Comparison of ENCODE assay signal across 12 cellular contexts in genomic region chr2:222303828-222304736, GRCh38. TPM values are rescaled to one million over a fixed set of nuclear protein-coding genes. Genes with fewer than 3 reads are reported as not detected.
A peak's percentile ranks its signal among the peaks of the same experiment; 100 is the strongest.
DNase-seq lines count a peak whose midpoint lies in the region; ATAC-seq and TF ChIP-seq lines count a peak whose summit lies in the region.
"Had no signal": no experiment of that assay in that cellular context is flagged by ENCODE, and none has a peak within 500 bp of the region (broad histone marks: within the 10 kb centered on the region; RNA-seq: fewer than 3 reads in every experiment).

No MANE protein-coding gene starts in this region.

- no peak for ATAC-seq in HG03095 (IDR thresholded peaks at IDR 0.05; ENCODE audit: unreplicated experiment)
- ATAC-seq: left lobe of liver, sciatic nerve had no signal

- H3K4me1 ChIP-seq in CD8-positive, alpha-beta memory T cell (ENCODE audit: insufficient read depth, low read length): peaks cover 7% of the 10 kb centered on the region
- H3K4me1 ChIP-seq in KMS-11 (ENCODE audit: low read depth, poor library complexity, severe bottlenecking) (peaks cover 14% of the 10 kb centered on the region), neutrophil (ENCODE audit: control insufficient read depth in 1 of 2, insufficient read depth in 1 of 2, low read depth in 1 of 2, low read length in 1 of 2) (peaks cover 71 to 73% of the 10 kb centered on the region in 2 experiments), trophoblast cell (ENCODE audit: control insufficient read depth in 1 of 2, insufficient read depth in 2 of 2, low read length in 2 of 2) (peaks cover 0 to 4% of the 10 kb centered on the region in 2 experiments)

- H4K8ac ChIP-seq in trophoblast cell (ENCODE audit: low read depth, low read length): no peak overlapping the region

- H3K4me3 Mint-ChIP-seq in CD8-positive, alpha-beta memory T cell: peak overlapping the region in 6 of 7 donors; percentile 66 to 90 (median 81)
- H3K4me3 Mint-ChIP-seq in activated T-helper 2 cell treated with anti-CD3 and anti-CD28 coated beads, Interferon-gamma antibody, Interleukin-2, Interleukin-4, amounts not matched to agents 10 μg/mL and 5 μg/mL and 100 μg/mL, durations not matched to agents 14 hours and 24 hours and 36 hours (ENCODE audit: low read depth): no peak overlapping the region

- H4K12ac ChIP-seq in trophoblast cell (ENCODE audit: low read depth, low read length): no peak overlapping the region

- peaks cover 0 to 2% (median 0%) of the 10 kb centered on the region in 3 donors for H3K36me3 Mint-ChIP-seq in CD8-positive, alpha-beta memory T cell
- H3K36me3 Mint-ChIP-seq in activated T-helper 2 cell treated with anti-CD3 and anti-CD28 coated beads, Interferon-gamma antibody, Interleukin-2, Interleukin-4, amounts not matched to agents 10 μg/mL and 5 μg/mL and 100 μg/mL, durations not matched to agents 14 hours and 24 hours and 36 hours (ENCODE audit: low read depth): peaks cover 12% of the 10 kb centered on the region

- intact Hi-C loops in activated T-helper 2 cell treated with anti-CD3 and anti-CD28 coated beads, Interferon-gamma antibody, Interleukin-2, Interleukin-4, amounts not matched to agents 10 μg/mL and 5 μg/mL and 100 μg/mL, durations not matched to agents 14 hours and 24 hours and 36 hours (cut with micrococcal nuclease): loop anchor here (5.0 kb wide), 1 partner anchor 62 kb away; no protein-coding TSS in a partner anchor

- H3K9me3 ChIP-seq in CD8-positive, alpha-beta memory T cell (ENCODE audit: low read length): no peaks in the 10 kb centered on the region
- H3K9me3 ChIP-seq in neutrophil (peaks cover 5% of the 10 kb centered on the region), trophoblast cell (ENCODE audit: insufficient read depth, low read depth, low read length) (peaks cover 3% of the 10 kb centered on the region)

- H3K9me3 Mint-ChIP-seq in CD8-positive, alpha-beta memory T cell: peaks cover 0 to 32% (median 14%) of the 10 kb centered on the region in 5 donors
- peaks cover 4% of the 10 kb centered on the region for H3K9me3 Mint-ChIP-seq in activated T-helper 2 cell treated with anti-CD3 and anti-CD28 coated beads, Interferon-gamma antibody, Interleukin-2, Interleukin-4, amounts not matched to agents 10 μg/mL and 5 μg/mL and 100 μg/mL, durations not matched to agents 14 hours and 24 hours and 36 hours

- no peak overlapping the region for H3K27ac Mint-ChIP-seq in CD8-positive, alpha-beta memory T cell
- H3K27ac Mint-ChIP-seq in activated T-helper 2 cell treated with anti-CD3 and anti-CD28 coated beads, Interferon-gamma antibody, Interleukin-2, Interleukin-4, amounts not matched to agents 10 μg/mL and 5 μg/mL and 100 μg/mL, durations not matched to agents 14 hours and 24 hours and 36 hours: no peak overlapping the region

- H3K4me3 ChIP-seq in CD8-positive, alpha-beta memory T cell (ENCODE audit: low read length): no peak overlapping the region
- H3K4me3 ChIP-seq in KMS-11 (IDR thresholded peaks at IDR 0.05; ENCODE audit: insufficient read depth, low read depth, low read length): no peak overlapping the region
- H3K4me3 ChIP-seq in coronary artery: peak overlapping the region; percentile 74
- peak overlapping the region; percentile 58 to 70 for H3K4me3 ChIP-seq in neutrophil (ENCODE audit: low read depth in 1 of 2, low read length in 1 of 2)
- H3K4me3 ChIP-seq in trophoblast cell (ENCODE audit: low read depth, low read length): no peak overlapping the region

- no peak overlapping the region for H2AK5ac ChIP-seq in trophoblast cell (ENCODE audit: low read length)

- 86% methylated on average over 1 of the region's 38 CpGs for WGBS in trophoblast cell (ENCODE audit: extremely low coverage, insufficient coverage, insufficient read length)

- H3K79me2 ChIP-seq in KMS-11 (ENCODE audit: insufficient read depth, low read depth) (no peaks in the 10 kb centered on the region), trophoblast cell (ENCODE audit: control insufficient read depth, insufficient read depth, low read length, poor library complexity) (no peaks in the 10 kb centered on the region)

- H3K4me1 Mint-ChIP-seq in CD8-positive, alpha-beta memory T cell: peaks cover 26 to 58% (median 57%) of the 10 kb centered on the region in 3 donors
- peaks cover 27% of the 10 kb centered on the region for H3K4me1 Mint-ChIP-seq in activated T-helper 2 cell treated with anti-CD3 and anti-CD28 coated beads, Interferon-gamma antibody, Interleukin-2, Interleukin-4, amounts not matched to agents 10 μg/mL and 5 μg/mL and 100 μg/mL, durations not matched to agents 14 hours and 24 hours and 36 hours (ENCODE audit: low read depth)

- H2BK5ac ChIP-seq in trophoblast cell (ENCODE audit: low read depth, low read length, poor library complexity): no peak overlapping the region

- no peak overlapping the region for H3K27ac ChIP-seq in CD8-positive, alpha-beta memory T cell (ENCODE audit: low read depth, low read length)
- H3K27ac ChIP-seq in KMS-11: no peak overlapping the region
- H3K27ac ChIP-seq in coronary artery: no peak overlapping the region
- H3K27ac ChIP-seq in neutrophil: peak overlapping the region; percentile 68
- no peak overlapping the region for H3K27ac ChIP-seq in trophoblast cell (ENCODE audit: low read depth, low read length)

- H2BK120ac ChIP-seq in trophoblast cell (ENCODE audit: insufficient read depth, low read length, poor library complexity): no peak overlapping the region

- H4K91ac ChIP-seq in trophoblast cell (ENCODE audit: low read depth, low read length): no peak overlapping the region

- H3K4me2 ChIP-seq in KMS-11 (peak overlapping the region; percentile 80), trophoblast cell (ENCODE audit: low read length) (no peak overlapping the region)

- H3K9ac ChIP-seq in KMS-11 (no peak overlapping the region), trophoblast cell (ENCODE audit: low read length) (no peak overlapping the region)

- H2BK12ac ChIP-seq in trophoblast cell (ENCODE audit: low read length): no peak overlapping the region

- TF ChIP-seq CTCF in KMS-11 (conservative IDR thresholded peaks at IDR 0.05; ENCODE audit: low read depth, low read length) (no peak), coronary artery (IDR thresholded peaks at IDR 0.05) (no peak), neutrophil (IDR thresholded peaks at IDR 0.05) (no peak)

- no peak overlapping the region for H3K4ac ChIP-seq in trophoblast cell (ENCODE audit: low read depth, low read length)

- H2AFZ ChIP-seq in KMS-11 (ENCODE audit: low read depth) (peak overlapping the region; percentile 100; the same call in 1 of the 2 replicates), trophoblast cell (ENCODE audit: insufficient read depth, low read length, poor library complexity) (no peak overlapping the region)

- DNase-seq in CD8-positive, alpha-beta memory T cell: no peak
- no peak for DNase-seq in coronary artery (ENCODE audit: low spot score)
- no peak for DNase-seq in activated T-helper 2 cell treated with anti-CD3 and anti-CD28 coated beads, Interferon-gamma antibody, Interleukin-2, Interleukin-4, amounts not matched to agents 10 μg/mL and 5 μg/mL and 100 μg/mL, durations not matched to agents 14 hours and 24 hours and 36 hours (ENCODE audit: low spot score)
- DNase-seq in NCI-H2107 (lab: John Stamatoyannopoulos, UW): no peak
- DNase-seq in trophoblast cell: no peak
- DNase-seq: NCI-H1436 treated with DMSO at 0.1 percent for 48 hours had no signal

- H3K79me1 ChIP-seq in trophoblast cell (ENCODE audit: low read length): no peaks in the 10 kb centered on the region

- CTCF ChIA-PET in CD8-positive, alpha-beta memory T cell (lab: Charles Lee): no interaction called here

- no peaks in the 10 kb centered on the region for H4K20me1 ChIP-seq in KMS-11 (ENCODE audit: insufficient read depth)

- no peak overlapping the region for H3K14ac ChIP-seq in trophoblast cell (ENCODE audit: low read length)

- no peak overlapping the region for H3K18ac ChIP-seq in trophoblast cell (ENCODE audit: low read length)

- no peaks in the 10 kb centered on the region for H3K36me3 ChIP-seq in CD8-positive, alpha-beta memory T cell (ENCODE audit: insufficient read depth, low read length)
- H3K36me3 ChIP-seq in KMS-11 (ENCODE audit: insufficient read depth) (no peaks in the 10 kb centered on the region), neutrophil (no peaks in the 10 kb centered on the region), trophoblast cell (ENCODE audit: control insufficient read depth in 1 of 2, insufficient read depth in 2 of 2, low read length in 2 of 2) (no peaks in the 10 kb centered on the region)

- peaks cover 84% of the 10 kb centered on the region for H3K27me3 ChIP-seq in CD8-positive, alpha-beta memory T cell (ENCODE audit: insufficient read depth, low read length, poor library complexity, severe bottlenecking)
- H3K27me3 ChIP-seq in KMS-11 (ENCODE audit: insufficient read depth, low read depth): peaks cover 3% of the 10 kb centered on the region; the same call in 1 of the 2 replicates
- peaks cover 87% of the 10 kb centered on the region for H3K27me3 ChIP-seq in neutrophil
- H3K27me3 ChIP-seq in trophoblast cell (ENCODE audit: insufficient read depth, low read length): peaks cover 96% of the 10 kb centered on the region

- H3K27me3 Mint-ChIP-seq in CD8-positive, alpha-beta memory T cell: peaks cover 90 to 97% of the 10 kb centered on the region in 2 donors
- peaks cover 96% of the 10 kb centered on the region for H3K27me3 Mint-ChIP-seq in activated T-helper 2 cell treated with anti-CD3 and anti-CD28 coated beads, Interferon-gamma antibody, Interleukin-2, Interleukin-4, amounts not matched to agents 10 μg/mL and 5 μg/mL and 100 μg/mL, durations not matched to agents 14 hours and 24 hours and 36 hours (ENCODE audit: low read depth)

- POLR2A ChIA-PET in CD8-positive, alpha-beta memory T cell (lab: Charles Lee): no interaction called here

- H3K23ac ChIP-seq in trophoblast cell (ENCODE audit: low read length): no peak overlapping the region

RNA-seq across cellular contexts. Expression of gene PAX3, which starts 5.3 kb away (rescaled TPM):
- total RNA-seq in CD8-positive, alpha-beta memory T cell: not detected
- not detected for polyA plus RNA-seq in CD8-positive, alpha-beta memory T cell
- total RNA-seq in activated T-helper 2 cell treated with anti-CD3 and anti-CD28 coated beads, Interferon-gamma antibody, Interleukin-2, Interleukin-4, amounts not matched to agents 10 μg/mL and 5 μg/mL and 100 μg/mL, durations not matched to agents 14 hours and 24 hours and 36 hours: not detected in 2 replicates
- polyA plus RNA-seq in trophoblast cell (2013): not detected in 2 replicates
- total RNA-seq: fibroblast of villous mesenchyme, left lobe of liver, sciatic nerve had no signal

Comparison
In these comparisons a context has a peak if more than half of its experiments do, and no peak if none do; other contexts are left out.
1. H3K4me3 ChIP-seq: peak in coronary artery (single experiment) and neutrophil (2 of 2); none in CD8-positive, alpha-beta memory T cell (single experiment), KMS-11 (single experiment) and trophoblast cell (single experiment).